In genomic region chr3:152252750-152253149, GRCh38 we compare ENCODE assay signal across 18 cellular contexts. TPM values are rescaled to one million over a fixed set of nuclear protein-coding genes. Genes with fewer than 3 reads are reported as not detected.
DNase-seq lines count a peak whose midpoint lies in the region; ATAC-seq and TF ChIP-seq lines count a peak whose summit lies in the region.
"Had no signal": no experiment of that assay in that cellular context is flagged by ENCODE, and none has a peak within 500 bp of the region (broad histone marks: within the 10 kb centered on the region; RNA-seq: fewer than 3 reads in every experiment).

No MANE protein-coding gene starts in this region.

- H3K27me3 ChIP-seq in heart right ventricle (no peaks in the 10 kb centered on the region), Peyer's patch (no peaks in the 10 kb centered on the region)
- H3K27me3 ChIP-seq in effector memory CD4-positive, alpha-beta T cell (replicated peaks; ENCODE audit: control insufficient read depth, insufficient read depth, low read length, poor library complexity, severe bottlenecking), result no peaks in the 10 kb centered on the region
- H3K27me3 ChIP-seq: BE2C, ovary had no signal

- no peaks in the 10 kb centered on the region for H3K36me3 ChIP-seq in heart right ventricle
- no peaks in the 10 kb centered on the region for H3K36me3 ChIP-seq in Peyer's patch
- H3K36me3 ChIP-seq in effector memory CD4-positive, alpha-beta T cell (ENCODE audit: control insufficient read depth, insufficient read depth, low read length), result no peaks in the 10 kb centered on the region
- H3K36me3 ChIP-seq: BE2C, ovary had no signal

- H3K4me3 ChIP-seq in heart right ventricle (no peak overlapping the region), Peyer's patch (no peak overlapping the region)
- no peak overlapping the region for H3K4me3 ChIP-seq in effector memory CD4-positive, alpha-beta T cell (ENCODE audit: insufficient read depth, low read depth, low read length, poor library complexity, severe bottlenecking)
- H3K4me3 ChIP-seq: ovary, skin epidermis had no signal

- intact Hi-C loops in Right ventricle myocardium superior (cut with DNase I), result no loop called here
- intact Hi-C loops in heart right ventricle (cut with DNase I), result no loop called here

- ATAC-seq in Right ventricle myocardium superior (ENCODE audit: poor library complexity) (peak; percentile 29), heart right ventricle (no peak), HG02970 (IDR thresholded peaks at IDR 0.05; ENCODE audit: low FRiP score, unreplicated experiment) (no peak), GM21367 (IDR thresholded peaks at IDR 0.05; ENCODE audit: unreplicated experiment) (no peak)

- DNase-seq in Right ventricle myocardium superior (no peak), heart right ventricle (no peak), Peyer's patch (no peak), NCI-H1930 (lab: John Stamatoyannopoulos, UW) (no peak), NCI-H82 (lab: John Stamatoyannopoulos, UW) (no peak)
- DNase-seq in effector memory CD4-positive, alpha-beta T cell, result no peak
- DNase-seq: activated CD8-positive, alpha-beta memory T cell treated with anti-CD3 and anti-CD28 coated beads for 24 hours; BE2C; EL; islet precursor cell; midbrain; NCI-H2029 treated with DMSO at 0.1 percent for 48 hours; ovary; substantia nigra had no signal

- H3K4me1 ChIP-seq in heart right ventricle, result peaks cover 0 to 55% (median 0%) of the 10 kb centered on the region in 9 donors
- H3K4me1 ChIP-seq in Peyer's patch, result peaks cover 0 to 30% (median 6%) of the 10 kb centered on the region in 4 donors
- H3K4me1 ChIP-seq in effector memory CD4-positive, alpha-beta T cell (ENCODE audit: control insufficient read depth, insufficient read depth, low read length, poor library complexity, severe bottlenecking), result peaks cover 36% of the 10 kb centered on the region
- H3K4me1 ChIP-seq: BE2C had no signal

- 91 to 96% methylated on average over 3 of the region's 3 CpGs for WGBS in heart right ventricle, 2 donors

- no peak for TF ChIP-seq CTCF in heart right ventricle (IDR thresholded peaks at IDR 0.05)
- TF ChIP-seq CTCF in Peyer's patch (IDR thresholded peaks at IDR 0.05), result no peak

- TF ChIP-seq POLR2A in Peyer's patch (IDR thresholded peaks at IDR 0.05), result no peak

- peak overlapping the region in 1 of 10 donors; percentile 70 for H3K27ac ChIP-seq in heart right ventricle
- peak overlapping the region in 3 of 4 donors; percentile 35 to 64 (median 45) for H3K27ac ChIP-seq in Peyer's patch
- peak overlapping the region; percentile 34 for H3K27ac ChIP-seq in effector memory CD4-positive, alpha-beta T cell (ENCODE audit: insufficient read depth, low read length, poor library complexity, severe bottlenecking)
- H3K27ac ChIP-seq: ovary, RWPE1 had no signal

- H3K9me3 ChIP-seq in heart right ventricle (no peaks in the 10 kb centered on the region), Peyer's patch (no peaks in the 10 kb centered on the region)
- H3K9me3 ChIP-seq in effector memory CD4-positive, alpha-beta T cell (ENCODE audit: control insufficient read depth, low read length), result no peaks in the 10 kb centered on the region
- H3K9me3 ChIP-seq: BE2C, ovary had no signal

RNA-seq across cellular contexts. Expression of gene MBNL1, which starts 16.0 kb away (rescaled TPM):
- total RNA-seq in Right ventricle myocardium superior (182 TPM), heart right ventricle (100 to 1,000 TPM; 173 to 236 (median 190) TPM), Peyer's patch (100 to 1,000 TPM; 261 to 429 (median 389) TPM)
- 10 to 100 TPM; 33.1 to 55.9 TPM for polyA plus RNA-seq in heart right ventricle
